Comparison of ENCODE assay signal across 1 cellular context in the genomic region with DNA sequence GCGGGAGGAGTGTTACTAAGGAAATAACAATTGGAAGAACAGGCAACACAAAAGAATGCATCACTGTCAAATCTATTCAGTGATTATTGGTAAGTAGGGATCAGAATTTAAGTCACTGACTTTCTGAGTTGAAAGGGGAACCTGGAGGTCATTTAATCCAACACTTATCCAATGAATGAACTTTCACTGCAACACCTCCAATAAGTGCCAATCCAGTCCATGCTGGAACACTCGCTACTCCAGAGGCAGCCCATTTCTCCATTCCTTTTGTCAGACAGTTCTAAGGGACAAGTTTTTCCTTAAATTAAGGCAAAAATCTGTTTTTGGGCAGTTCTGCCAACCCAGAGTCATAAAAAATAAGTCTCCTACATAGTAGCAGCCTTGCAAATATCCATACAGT.
TF ChIP-seq lines count a peak whose summit lies in the region.

No MANE protein-coding gene starts in this region.

TF ChIP-seq in liver, 16 proteins besides CTCF, POLR2A, EP300 and RAD21 (continued from another document):
- TF ChIP-seq, protein P1, sequence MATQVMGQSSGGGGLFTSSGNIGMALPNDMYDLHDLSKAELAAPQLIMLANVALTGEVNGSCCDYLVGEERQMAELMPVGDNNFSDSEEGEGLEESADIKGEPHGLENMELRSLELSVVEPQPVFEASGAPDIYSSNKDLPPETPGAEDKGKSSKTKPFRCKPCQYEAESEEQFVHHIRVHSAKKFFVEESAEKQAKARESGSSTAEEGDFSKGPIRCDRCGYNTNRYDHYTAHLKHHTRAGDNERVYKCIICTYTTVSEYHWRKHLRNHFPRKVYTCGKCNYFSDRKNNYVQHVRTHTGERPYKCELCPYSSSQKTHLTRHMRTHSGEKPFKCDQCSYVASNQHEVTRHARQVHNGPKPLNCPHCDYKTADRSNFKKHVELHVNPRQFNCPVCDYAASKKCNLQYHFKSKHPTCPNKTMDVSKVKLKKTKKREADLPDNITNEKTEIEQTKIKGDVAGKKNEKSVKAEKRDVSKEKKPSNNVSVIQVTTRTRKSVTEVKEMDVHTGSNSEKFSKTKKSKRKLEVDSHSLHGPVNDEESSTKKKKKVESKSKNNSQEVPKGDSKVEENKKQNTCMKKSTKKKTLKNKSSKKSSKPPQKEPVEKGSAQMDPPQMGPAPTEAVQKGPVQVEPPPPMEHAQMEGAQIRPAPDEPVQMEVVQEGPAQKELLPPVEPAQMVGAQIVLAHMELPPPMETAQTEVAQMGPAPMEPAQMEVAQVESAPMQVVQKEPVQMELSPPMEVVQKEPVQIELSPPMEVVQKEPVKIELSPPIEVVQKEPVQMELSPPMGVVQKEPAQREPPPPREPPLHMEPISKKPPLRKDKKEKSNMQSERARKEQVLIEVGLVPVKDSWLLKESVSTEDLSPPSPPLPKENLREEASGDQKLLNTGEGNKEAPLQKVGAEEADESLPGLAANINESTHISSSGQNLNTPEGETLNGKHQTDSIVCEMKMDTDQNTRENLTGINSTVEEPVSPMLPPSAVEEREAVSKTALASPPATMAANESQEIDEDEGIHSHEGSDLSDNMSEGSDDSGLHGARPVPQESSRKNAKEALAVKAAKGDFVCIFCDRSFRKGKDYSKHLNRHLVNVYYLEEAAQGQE (IDR thresholded peaks at IDR 0.05) = no peak
- TF ChIP-seq EGR1 (IDR thresholded peaks at IDR 0.05; ENCODE audit: low read depth in 2 of 2) (no peak), SP1 (IDR thresholded peaks at IDR 0.05) (no peak), MAX (IDR thresholded peaks at IDR 0.05) (no peak), RXRA (IDR thresholded peaks at IDR 0.05) (peak; percentile 5 to 14), GABPA (IDR thresholded peaks at IDR 0.05 in 1 of 2, conservative IDR thresholded peaks at IDR 0.05 in 1 of 2) (no peak), FOXA1 (IDR thresholded peaks at IDR 0.05) (no peak)
- TF ChIP-seq, protein P2, sequence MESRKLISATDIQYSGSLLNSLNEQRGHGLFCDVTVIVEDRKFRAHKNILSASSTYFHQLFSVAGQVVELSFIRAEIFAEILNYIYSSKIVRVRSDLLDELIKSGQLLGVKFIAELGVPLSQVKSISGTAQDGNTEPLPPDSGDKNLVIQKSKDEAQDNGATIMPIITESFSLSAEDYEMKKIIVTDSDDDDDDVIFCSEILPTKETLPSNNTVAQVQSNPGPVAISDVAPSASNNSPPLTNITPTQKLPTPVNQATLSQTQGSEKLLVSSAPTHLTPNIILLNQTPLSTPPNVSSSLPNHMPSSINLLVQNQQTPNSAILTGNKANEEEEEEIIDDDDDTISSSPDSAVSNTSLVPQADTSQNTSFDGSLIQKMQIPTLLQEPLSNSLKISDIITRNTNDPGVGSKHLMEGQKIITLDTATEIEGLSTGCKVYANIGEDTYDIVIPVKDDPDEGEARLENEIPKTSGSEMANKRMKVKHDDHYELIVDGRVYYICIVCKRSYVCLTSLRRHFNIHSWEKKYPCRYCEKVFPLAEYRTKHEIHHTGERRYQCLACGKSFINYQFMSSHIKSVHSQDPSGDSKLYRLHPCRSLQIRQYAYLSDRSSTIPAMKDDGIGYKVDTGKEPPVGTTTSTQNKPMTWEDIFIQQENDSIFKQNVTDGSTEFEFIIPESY (IDR thresholded peaks at IDR 0.05) = no peak
- TF ChIP-seq, protein P3, sequence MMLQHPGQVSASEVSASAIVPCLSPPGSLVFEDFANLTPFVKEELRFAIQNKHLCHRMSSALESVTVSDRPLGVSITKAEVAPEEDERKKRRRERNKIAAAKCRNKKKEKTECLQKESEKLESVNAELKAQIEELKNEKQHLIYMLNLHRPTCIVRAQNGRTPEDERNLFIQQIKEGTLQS (IDR thresholded peaks at IDR 0.05) = no peak
